In the genomic region with DNA sequence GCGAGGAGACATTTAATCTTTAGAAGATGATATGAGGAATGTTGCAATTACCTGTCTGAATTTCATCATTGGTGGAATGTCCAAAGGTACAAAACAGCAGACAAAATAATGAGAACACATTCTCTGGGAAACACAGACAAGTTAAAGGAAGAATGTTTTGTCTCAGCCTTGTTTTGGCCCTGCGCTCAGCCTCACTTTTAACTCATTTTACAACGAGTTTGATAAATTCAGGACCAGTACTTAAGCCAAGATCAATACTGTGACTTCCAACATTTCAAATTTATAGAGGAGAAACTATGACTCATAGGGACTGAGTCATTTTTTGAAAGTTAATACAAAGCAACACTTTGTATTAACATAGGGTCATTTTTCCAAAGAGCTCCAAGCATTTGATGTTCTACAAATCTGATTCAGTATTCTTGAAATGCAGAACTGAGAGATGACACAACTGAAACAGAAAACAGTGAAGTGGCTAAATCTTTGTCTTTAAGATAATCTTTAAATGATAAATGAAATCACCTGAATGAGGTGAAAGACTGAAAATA, we compare ENCODE assay signal across 11 cellular contexts.
DNase-seq lines count a peak whose midpoint lies in the region; ATAC-seq, FAIRE-seq and TF ChIP-seq lines count a peak whose summit lies in the region.
"Had no signal": no experiment of that assay in that cellular context is flagged by ENCODE, and none has a peak within 500 bp of the region (broad histone marks: within the 10 kb centered on the region; RNA-seq: fewer than 3 reads in every experiment).

No MANE protein-coding gene starts in this region.

- no peaks in the 10 kb centered on the region for H3K36me3 Mint-ChIP-seq in astrocyte (ENCODE audit: low read depth, unreplicated experiment)

- H3K9me3 Mint-ChIP-seq in astrocyte (ENCODE audit: unreplicated experiment), result peaks cover 4% of the 10 kb centered on the region

- no peaks in the 10 kb centered on the region for H3K79me2 ChIP-seq in astrocyte (ENCODE audit: insufficient read depth, low read length)

- H3K4me2 ChIP-seq in astrocyte (ENCODE audit: low read length), result peak overlapping the region; percentile 68

- no peak for TF ChIP-seq CTCF in astrocyte (IDR thresholded peaks at IDR 0.05; ENCODE audit: insufficient read depth, low read depth, low read length)

- no peak overlapping the region for H3K4me3 ChIP-seq in astrocyte (ENCODE audit: insufficient read depth, low read depth, low read length)
- H3K4me3 ChIP-seq: colonic mucosa, transverse colon had no signal

- H3K27me3 ChIP-seq in astrocyte (ENCODE audit: insufficient read depth, low read length), result no peaks in the 10 kb centered on the region
- H3K27me3 ChIP-seq: colonic mucosa, transverse colon had no signal

- peaks cover 12% of the 10 kb centered on the region for H3K4me1 Mint-ChIP-seq in astrocyte (ENCODE audit: low read depth, unreplicated experiment)

- intact Hi-C loops in sciatic nerve (cut with DNase I), result no loop called here

- H3K4me1 ChIP-seq in astrocyte (ENCODE audit: insufficient read depth, low read length), result peaks cover 11% of the 10 kb centered on the region
- H3K4me1 ChIP-seq: colonic mucosa, transverse colon had no signal

- H3K27ac ChIP-seq in astrocyte (ENCODE audit: low read depth, low read length), result peak overlapping the region; percentile 73
- H3K27ac ChIP-seq: colonic mucosa, transverse colon had no signal

- peak; percentile 26 for FAIRE-seq in astrocyte (lab: Jason Lieb, UNC)

- H3K36me3 ChIP-seq in astrocyte (ENCODE audit: insufficient read depth, low read length), result no peaks in the 10 kb centered on the region
- H3K36me3 ChIP-seq: colonic mucosa, transverse colon had no signal

- no peaks in the 10 kb centered on the region for H4K20me1 ChIP-seq in astrocyte (ENCODE audit: insufficient read depth, low read length)

- no peaks in the 10 kb centered on the region for H3K27me3 Mint-ChIP-seq in astrocyte (ENCODE audit: low read depth, unreplicated experiment)

- H3K27ac Mint-ChIP-seq in astrocyte (ENCODE audit: unreplicated experiment), result peak overlapping the region; percentile 50

- H2AFZ ChIP-seq in astrocyte (ENCODE audit: low read depth, low read length), result no peak overlapping the region

- no peak overlapping the region for H3K4me3 Mint-ChIP-seq in astrocyte (ENCODE audit: unreplicated experiment)
- H3K4me3 Mint-ChIP-seq: H9 had no signal

- ATAC-seq in GM19351 (IDR thresholded peaks at IDR 0.05; ENCODE audit: unreplicated experiment) (peak; percentile 67), HG03135 (IDR thresholded peaks at IDR 0.05; ENCODE audit: unreplicated experiment) (peak; percentile 66), sciatic nerve (peak; percentile 87), HG03571 (IDR thresholded peaks at IDR 0.05; ENCODE audit: unreplicated experiment) (no peak)

- peak; percentile 92 for DNase-seq in astrocyte (ENCODE audit: low read depth)
- DNase-seq in sciatic nerve (ENCODE audit: low spot score), result no peak
- no peak for DNase-seq in mesenteric fat pad (ENCODE audit: low spot score)
- no peak for DNase-seq in stimulated activated CD4-positive, alpha-beta T cell treated with anti-CD3 and anti-CD28 coated beads, Interleukin-4, amount 100 ng/mL, for 4 hours
- DNase-seq in activated CD4-positive, alpha-beta T cell treated with anti-CD3 and anti-CD28 coated beads, Interleukin-2, amount 50 U/mL, for 48 hours, result no peak
- DNase-seq: colonic mucosa, H9, transverse colon had no signal

- no peaks in the 10 kb centered on the region for H3K9me3 ChIP-seq in astrocyte (ENCODE audit: insufficient read depth, low read depth, low read length)
- H3K9me3 ChIP-seq: colonic mucosa had no signal

- peak overlapping the region; percentile 13 for H3K9ac ChIP-seq in astrocyte (ENCODE audit: low read length)
